10 cellular contexts compared by ENCODE assay signal in the genomic region with DNA sequence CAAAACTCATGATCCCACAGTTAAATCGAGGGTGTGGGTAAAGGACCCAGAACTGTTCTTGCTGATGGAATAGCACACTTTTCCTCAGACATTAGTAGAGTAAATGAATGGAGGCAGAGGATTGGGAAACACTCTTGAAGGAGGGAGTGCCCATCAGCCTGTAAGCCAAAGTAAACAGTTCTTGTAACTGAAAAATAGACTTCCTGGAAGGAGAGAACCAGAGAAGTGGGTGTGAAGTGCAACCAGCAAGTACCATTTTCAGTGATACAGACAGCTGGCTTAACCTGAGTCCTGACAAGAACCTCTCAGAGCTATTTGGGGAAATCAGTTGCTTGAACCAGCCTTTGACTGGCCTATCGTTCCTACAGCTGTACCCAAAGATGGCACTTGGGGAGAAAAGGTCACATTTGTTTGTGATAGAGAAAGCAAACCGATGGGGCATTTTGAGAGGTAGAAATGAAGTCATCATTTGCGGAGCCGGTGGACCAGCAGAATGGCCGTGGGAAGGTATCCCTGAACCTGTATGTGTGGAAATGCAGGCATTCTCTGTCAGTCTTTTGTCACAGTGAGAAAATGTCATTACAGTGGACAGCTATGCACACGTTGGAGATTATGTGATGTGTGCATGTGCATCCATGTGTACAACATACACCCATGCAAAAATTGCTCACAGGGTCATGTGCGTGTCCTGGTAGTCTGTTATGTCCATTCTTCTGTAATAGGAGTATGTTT.
DNase-seq lines count a peak whose midpoint lies in the region; ATAC-seq and TF ChIP-seq lines count a peak whose summit lies in the region.
"Had no signal": no experiment of that assay in that cellular context is flagged by ENCODE, and none has a peak within 500 bp of the region (broad histone marks: within the 10 kb centered on the region; RNA-seq: fewer than 3 reads in every experiment).

No MANE protein-coding gene starts in this region.

- TF ChIP-seq EP300 in Ishikawa (IDR thresholded peaks at IDR 0.05; ENCODE audit: borderline replicate concordance) = no peak

- TF ChIP-seq CTCF in AG10803 (conservative IDR thresholded peaks at IDR 0.05; ENCODE audit: low read length) = no peak
- no peak for TF ChIP-seq CTCF in coronary artery (IDR thresholded peaks at IDR 0.05)

- ATAC-seq in GM21447 (IDR thresholded peaks at IDR 0.05; ENCODE audit: unreplicated experiment) = no peak
- ATAC-seq in HG03159 (IDR thresholded peaks at IDR 0.05; ENCODE audit: unreplicated experiment) = no peak
- ATAC-seq: left lobe of liver had no signal

- peak overlapping the region in 1 of 2 donors; percentile 11 for H3K9ac ChIP-seq in mucosa of rectum (ENCODE audit: low read depth in 1 of 2, low read length in 2 of 2)

- H3K4me3 ChIP-seq in AG10803 (ENCODE audit: low read length) (no peak overlapping the region), coronary artery (peak overlapping the region; percentile 53), mucosa of rectum (ENCODE audit: low read length in 2 of 2) (peak overlapping the region; percentile 3 to 19)

- H3K36me3 ChIP-seq in mucosa of rectum (ENCODE audit: control insufficient read depth in 2 of 2, insufficient read depth in 2 of 2, low read length in 2 of 2) = no peaks in the 10 kb centered on the region

- peaks cover 49 to 67% of the 10 kb centered on the region in 2 donors for H3K4me1 ChIP-seq in mucosa of rectum (ENCODE audit: control insufficient read depth in 2 of 2, insufficient read depth in 2 of 2, low read length in 2 of 2)

- TF ChIP-seq RAD21 in Ishikawa (IDR thresholded peaks at IDR 0.05; ENCODE audit: low read depth) = no peak

- no peaks in the 10 kb centered on the region for H3K27me3 ChIP-seq in mucosa of rectum (ENCODE audit: control insufficient read depth in 2 of 2, insufficient read depth in 2 of 2, low read length in 2 of 2)

- peak overlapping the region; percentile 46 to 82 for H3K27ac ChIP-seq in coronary artery
- peak overlapping the region; percentile 76 to 78 for H3K27ac ChIP-seq in mucosa of rectum (ENCODE audit: low read depth in 2 of 2, low read length in 2 of 2)

- peak; percentile 77 for DNase-seq in AG10803 (ENCODE audit: low read depth)
- DNase-seq in coronary artery (ENCODE audit: low spot score) = no peak
- DNase-seq in HPDE6-E6E7 (ENCODE audit: extremely low spot score) = no peak
- DNase-seq in stimulated activated naive CD4-positive, alpha-beta T cell (lab: John Stamatoyannopoulos, UW) = no peak
- DNase-seq: COR-L47 had no signal

- H3K9me3 ChIP-seq in mucosa of rectum (ENCODE audit: control insufficient read depth in 2 of 2, low read length in 2 of 2) = no peaks in the 10 kb centered on the region

TF ChIP-seq in Ishikawa, 13 proteins besides CTCF, POLR2A, EP300 and RAD21:
- TF ChIP-seq CREB1 (IDR thresholded peaks at IDR 0.05; ENCODE audit: low read depth) = no peak
- TF ChIP-seq NFIC (IDR thresholded peaks at IDR 0.05) = peak; percentile 38; the same call in 1 of the 2 replicates
- peak; percentile 75 for TF ChIP-seq CEBPB (IDR thresholded peaks at IDR 0.05)
